Comparison of ENCODE assay signal across 8 cellular contexts in genomic region chr1:156767101-156767878, GRCh38. TPM values are rescaled to one million over a fixed set of nuclear protein-coding genes. Genes with fewer than 3 reads are reported as not detected.
A peak's percentile ranks its signal among the peaks of the same experiment; 100 is the strongest.
DNase-seq lines count a peak whose midpoint lies in the region; ATAC-seq, FAIRE-seq and TF ChIP-seq lines count a peak whose summit lies in the region.

TSS of gene PRCC (plus strand) at chr1:156767535. CDS start at chr1:156767772, 237 bp downstream.

- H3K4me3 Mint-ChIP-seq in Caco-2 (ENCODE audit: unreplicated experiment): no peak within 1 kb of the TSS

- POLR2A ChIA-PET in Caco-2 (lab: Charles Lee): interaction anchor here (0.5 to 2.6 kb wide), 10 partner anchors 9 to 1487 kb away, joined by 3 to 28 read pairs (median 8); partner anchors contain the start of genes HDGF, ISG20L2, METTL25B and MRPL24

- BruUV-seq in Caco-2 (replicated peaks; lab: Mats Ljungman, UMichigan): TSS peak; percentile 39

- H3K9ac ChIP-seq in NT2/D1 (ENCODE audit: insufficient read length, low read depth): peak within 1 kb of the TSS; percentile 98

- peak; percentile 92 for ATAC-seq in GM21381 (IDR thresholded peaks at IDR 0.05; ENCODE audit: unreplicated experiment)

- H3K4me3 ChIP-seq in Caco-2 (ENCODE audit: low read depth, low read length): peak within 1 kb of the TSS; percentile 93
- peak within 1 kb of the TSS; percentile 96 for H3K4me3 ChIP-seq in NT2/D1 (ENCODE audit: insufficient read length, low read depth)
- H3K4me3 ChIP-seq in mesodermal cell (ENCODE audit: extremely low read depth, insufficient read depth, low read length, poor library complexity, severe bottlenecking): peak within 1 kb of the TSS; percentile 88

- DNase-seq in Caco-2: peak; percentile 98 to 99
- peak in 75 of 76 experiments; percentile 68 to 99 (median 96) for DNase-seq in HUDEP-2 (lab: John Stamatoyannopoulos, UW; ENCODE audit: unreplicated experiment in 76 of 76)
- peak; percentile 100 for DNase-seq in NT2/D1 (ENCODE audit: low read depth, low spot score)
- peak; percentile 98 for DNase-seq in activated CD8-positive, alpha-beta memory T cell treated with anti-CD3 and anti-CD28 coated beads, Interleukin-2, amount 50 U/mL, for 1 hour (ENCODE audit: extremely low read depth)
- peak; percentile 93 to 97 for DNase-seq in stimulated activated CD8-positive, alpha-beta memory T cell treated with anti-CD3 and anti-CD28 coated beads, Interleukin-15, amount 100 ng/mL, for 4 hours (ENCODE audit: low read depth in 2 of 2)

- H3K27ac ChIP-seq in mesodermal cell (ENCODE audit: low read depth, low read length, severe bottlenecking): peak within 1 kb of the TSS; percentile 67

- no peaks in the 10 kb centered on the region for H3K27me3 Mint-ChIP-seq in Caco-2 (ENCODE audit: insufficient read depth, unreplicated experiment)

- H3K27ac Mint-ChIP-seq in Caco-2 (ENCODE audit: unreplicated experiment): no peak within 1 kb of the TSS

- 0 to 1% methylated on average over 39 to 44 of the region's 50 CpGs for WGBS in mesodermal cell (ENCODE audit: insufficient coverage in 2 of 2), 2 experiments

- H3K9me3 ChIP-seq in Caco-2: no peaks in the 10 kb centered on the region
- H3K9me3 ChIP-seq in NT2/D1 (ENCODE audit: insufficient read depth, low read length): no peaks in the 10 kb centered on the region
- H3K9me3 ChIP-seq in mesodermal cell (ENCODE audit: control insufficient read depth, low read length): no peaks in the 10 kb centered on the region

- peaks cover 39% of the 10 kb centered on the region for H3K4me1 Mint-ChIP-seq in Caco-2 (ENCODE audit: low read depth, unreplicated experiment)

- H3K36me3 ChIP-seq in Caco-2 (ENCODE audit: control insufficient read depth, insufficient read depth, low read length) (peaks cover 4% of the 10 kb centered on the region), NT2/D1 (ENCODE audit: insufficient read depth, insufficient read length, low read length) (peaks cover 36% of the 10 kb centered on the region), mesodermal cell (ENCODE audit: control insufficient read depth, insufficient read depth, low read length) (peaks cover 26% of the 10 kb centered on the region)

- TF ChIP-seq CTCF in Caco-2 (IDR thresholded peaks at IDR 0.05; ENCODE audit: insufficient read depth in 1 of 2, low read depth in 1 of 2, low read length in 1 of 2, severe bottlenecking in 1 of 2, unreplicated experiment in 1 of 2): no peak

- H3K4me1 ChIP-seq in Caco-2: peaks cover 8% of the 10 kb centered on the region; the same call in 1 of the 2 replicates
- H3K4me1 ChIP-seq in NT2/D1 (ENCODE audit: insufficient read depth, insufficient read length): peaks cover 7% of the 10 kb centered on the region
- peaks cover 16% of the 10 kb centered on the region for H3K4me1 ChIP-seq in mesodermal cell (ENCODE audit: control insufficient read depth, insufficient read depth, low read length, poor library complexity, severe bottlenecking)

- H3K27me3 ChIP-seq in Caco-2 (replicated peaks; ENCODE audit: control insufficient read depth, insufficient read depth, low read length) (no peaks in the 10 kb centered on the region), NT2/D1 (ENCODE audit: insufficient read depth, insufficient read length) (no peaks in the 10 kb centered on the region)

- no peaks in the 10 kb centered on the region for H3K9me3 Mint-ChIP-seq in Caco-2 (ENCODE audit: unreplicated experiment)

- peaks cover 27% of the 10 kb centered on the region for H3K36me3 Mint-ChIP-seq in Caco-2 (ENCODE audit: insufficient read depth, unreplicated experiment)

- intact Hi-C loops in Caco-2 (cut with micrococcal nuclease; ENCODE audit: unreplicated experiment): loop anchor here (1.0 kb wide), 5 partner anchors 16 to 78 kb away; partner anchors contain the start of genes HDGF, ISG20L2, METTL25B and MRPL24

- peak; percentile 99 for FAIRE-seq in endometrium (lab: Jason Lieb, UNC)

- CTCF ChIA-PET in Caco-2 (lab: Charles Lee): interaction anchor here (0.6 to 1.4 kb wide), 8 partner anchors 15 to 78 kb away, joined by 3 to 13 read pairs (median 4); partner anchors contain the start of genes HDGF, ISG20L2, METTL25B and MRPL24

RNA-seq across cellular contexts. Expression of gene PRCC, which starts in this region (rescaled TPM):
- 94.4 and 101 TPM in 2 replicates for total RNA-seq in Caco-2 (2022)
- 88.8 TPM for polyA plus RNA-seq in mesodermal cell (2013, experiment 1 of 2)
- 79.1 TPM for polyA plus RNA-seq in mesodermal cell (2013, experiment 2 of 2)

Comparison
In these comparisons a context has a peak if more than half of its experiments do, and no peak if none do; other contexts are left out.
1. Peak in every context shown above with its lines: DNase-seq, ATAC-seq, H3K4me3 ChIP-seq and H3K27ac ChIP-seq.